8 cellular contexts compared by ENCODE assay signal in the genomic region with DNA sequence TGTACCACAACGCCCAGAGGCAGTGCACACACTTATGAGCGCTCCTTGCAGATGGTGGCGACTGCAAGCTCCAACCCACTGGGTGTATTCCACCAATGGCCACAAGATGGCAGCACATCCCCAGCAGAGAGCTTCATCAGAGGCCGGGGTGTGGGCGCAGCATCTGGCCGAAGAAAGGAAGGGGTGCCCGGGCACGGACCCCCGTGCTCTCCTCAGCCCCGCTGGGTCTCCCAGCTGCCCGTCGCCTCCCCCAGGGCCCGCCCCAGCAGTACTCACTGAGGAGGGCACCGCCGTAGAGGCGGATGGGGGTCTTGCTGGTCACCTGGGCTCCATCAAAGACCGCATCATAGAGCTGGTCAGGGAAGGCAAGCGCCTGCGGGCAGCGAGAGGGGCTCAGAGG. TPM values are rescaled to one million over a fixed set of nuclear protein-coding genes. Genes with fewer than 3 reads are reported as not detected.
A peak's percentile ranks its signal among the peaks of the same experiment; 100 is the strongest.
DNase-seq lines count a peak whose midpoint lies in the region; ATAC-seq and TF ChIP-seq lines count a peak whose summit lies in the region.

No MANE protein-coding gene starts in this region.

- 0% methylated on average over 1 of the region's 20 CpGs for WGBS in right lobe of liver (ENCODE audit: insufficient coverage, low coverage, low lambda C conversion rate, missing lambda C conversion rate)

- no peak overlapping the region for H3K4me3 Mint-ChIP-seq in chondrocyte (ENCODE audit: unreplicated experiment)

- H3K9me3 Mint-ChIP-seq in chondrocyte (ENCODE audit: low read depth): no peaks in the 10 kb centered on the region

- H3K36me3 Mint-ChIP-seq in chondrocyte (ENCODE audit: low read depth): peaks cover 9% of the 10 kb centered on the region

- DNase-seq in GM04503 (ENCODE audit: low read depth) (peak; percentile 21), NCI-H2227 treated with DMSO at 0.1 percent for 48 hours (lab: John Stamatoyannopoulos, UW) (peak; percentile 65), chondrocyte (ENCODE audit: low spot score) (no peak), right lobe of liver (peak; percentile 77 to 82 (median 81)), amniotic stem cell (lab: John Stamatoyannopoulos, UW) (no peak)
- peak; percentile 75 for DNase-seq in activated CD4-positive, alpha-beta T cell treated with anti-CD3 and anti-CD28 coated beads for 1 hour
- DNase-seq in stimulated activated CD4-positive, alpha-beta T cell treated with anti-CD3 and anti-CD28 coated beads, TNF-alpha, amount 100 ng/mL, for 48 hours (ENCODE audit: low read depth in 3 of 3): peak; percentile 66 to 81 (median 76)

- H3K27ac ChIP-seq in right lobe of liver: no peak overlapping the region

- no peak for TF ChIP-seq POLR2A in right lobe of liver (IDR thresholded peaks at IDR 0.05)

- H3K36me3 ChIP-seq in right lobe of liver: no peaks in the 10 kb centered on the region

- no peaks in the 10 kb centered on the region for H3K4me1 Mint-ChIP-seq in chondrocyte (ENCODE audit: low read depth)

- ATAC-seq in HG02798 (IDR thresholded peaks at IDR 0.05; ENCODE audit: poor library complexity, unreplicated experiment) (peak; percentile 78), right lobe of liver (peak; percentile 85 to 95 (median 88))

- no peaks in the 10 kb centered on the region for H3K27me3 Mint-ChIP-seq in chondrocyte (ENCODE audit: low read depth)

- TF ChIP-seq CTCF in chondrocyte (IDR thresholded peaks at IDR 0.05) (peak; percentile 85), right lobe of liver (IDR thresholded peaks at IDR 0.05) (peak; percentile 92 to 97 (median 94))

- H3K9me3 ChIP-seq in right lobe of liver: no peaks in the 10 kb centered on the region

- no peak overlapping the region for H3K27ac Mint-ChIP-seq in chondrocyte (ENCODE audit: unreplicated experiment)

- no peak overlapping the region for H3K4me3 ChIP-seq in right lobe of liver

- intact Hi-C loops in right lobe of liver (cut with DNase I): loop anchor here (10.0 kb wide), 3 partner anchors 348 to 398 kb away; partner anchors contain the start of gene SYT13 (in 1 of the 2)

- no peaks in the 10 kb centered on the region for H3K27me3 ChIP-seq in right lobe of liver

- H3K4me1 ChIP-seq in right lobe of liver: no peaks in the 10 kb centered on the region

RNA-seq across cellular contexts. Expression of gene TP53I11, which starts 14.2 kb away (rescaled TPM):
- total RNA-seq in chondrocyte (50.1 to 97.5 TPM (median 96.9 TPM) in 3 replicates), right lobe of liver (10 to 100 TPM in 4 of 6 experiments, 1 to 10 TPM in 2; 5.7 to 22.1 (median 12.2) TPM)

Comparison
In these comparisons a context has a peak if more than half of its experiments do, and no peak if none do; other contexts are left out.
1. DNase-seq: peak in GM04503 (single experiment), NCI-H2227 treated with DMSO at 0.1 percent for 48 hours (single experiment), activated CD4-positive, alpha-beta T cell treated with anti-CD3 and anti-CD28 coated beads for 1 hour (single experiment), right lobe of liver (3 of 3) and stimulated activated CD4-positive, alpha-beta T cell treated with anti-CD3 and anti-CD28 coated beads, TNF-alpha, amount 100 ng/mL, for 48 hours (3 of 3); none in chondrocyte (single experiment) and amniotic stem cell (single experiment).